In the genomic region with DNA sequence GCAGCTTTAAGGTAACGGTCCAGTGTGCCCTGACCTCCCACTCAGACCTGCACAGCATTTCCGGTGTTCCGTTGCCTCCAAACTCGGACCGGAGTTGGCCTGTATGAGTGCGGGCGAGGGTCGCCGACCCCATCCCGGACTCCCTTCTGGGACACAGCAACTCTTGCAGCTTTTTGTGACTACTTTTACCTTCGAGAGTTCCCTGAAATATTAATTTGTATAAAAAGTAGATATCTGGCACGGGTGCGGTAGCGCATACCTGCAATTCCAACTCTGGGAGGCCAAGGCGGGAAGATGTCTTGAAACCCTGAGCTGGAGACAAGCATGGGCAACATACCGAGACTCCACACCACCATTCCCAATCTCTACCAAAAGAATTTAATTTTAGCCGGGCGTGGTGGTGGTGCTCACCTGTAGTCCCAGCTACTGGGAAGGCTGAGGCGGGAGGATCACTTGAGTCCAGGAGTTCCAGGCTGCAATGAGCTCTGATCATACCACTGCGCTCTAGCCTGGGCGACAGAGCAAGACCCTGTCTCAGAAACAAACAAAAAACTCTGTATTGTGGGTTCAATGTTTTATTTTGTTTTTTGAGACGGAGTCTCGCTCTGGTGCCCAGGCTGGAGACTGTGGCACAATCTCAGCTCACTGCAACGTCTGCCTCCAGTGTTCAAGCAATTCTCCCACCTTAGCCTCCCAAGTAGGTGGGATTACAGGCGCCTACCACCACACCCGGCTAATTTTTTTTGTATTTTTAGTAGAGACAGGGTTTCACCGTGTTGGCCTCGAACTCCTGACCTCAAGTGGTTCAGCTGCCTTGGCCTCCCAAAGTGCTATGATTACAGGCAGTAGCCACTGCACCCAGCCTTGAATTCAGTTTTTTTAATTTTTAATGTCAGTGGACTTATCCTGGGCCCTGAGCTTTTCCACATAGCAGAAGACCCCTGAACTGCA, we compare ENCODE assay signal across 8 cellular contexts. TPM values are rescaled to one million over a fixed set of nuclear protein-coding genes. Genes with fewer than 3 reads are reported as not detected.
DNase-seq lines count a peak whose midpoint lies in the region; ATAC-seq and TF ChIP-seq lines count a peak whose summit lies in the region.

No MANE protein-coding gene starts in this region.

- H3K36me3 ChIP-seq in heart left ventricle (peaks cover 0 to 26% (median 24%) of the 10 kb centered on the region in 9 donors), mucosa of stomach (ENCODE audit: control insufficient read depth, insufficient read depth, low read length) (peaks cover 6% of the 10 kb centered on the region), upper lobe of right lung (peaks cover 24% of the 10 kb centered on the region), MM.1S (replicated peaks; ENCODE audit: insufficient read depth, low read length) (peaks cover 11% of the 10 kb centered on the region; the same call in 1 of the 2 replicates)

- H3K4me1 ChIP-seq in heart left ventricle = peaks cover 0 to 34% (median 15%) of the 10 kb centered on the region in 12 donors
- H3K4me1 ChIP-seq in mucosa of stomach (ENCODE audit: control insufficient read depth, insufficient read depth, low read length) = peaks cover 17% of the 10 kb centered on the region
- H3K4me1 ChIP-seq in upper lobe of right lung = peaks cover 24% of the 10 kb centered on the region
- H3K4me1 ChIP-seq in MM.1S (ENCODE audit: low read length) = 0 out of 2 replicates have a peak, but pooled peaks cover 12% of the 10 kb centered on the region

- peak overlapping the region; percentile 96 for H3K27ac Mint-ChIP-seq in MCF 10A (ENCODE audit: low read depth, unreplicated experiment)

- H3K79me2 ChIP-seq in MM.1S (ENCODE audit: low read length) = peaks cover 35% of the 10 kb centered on the region

- TF ChIP-seq CTCF in heart left ventricle (IDR thresholded peaks at IDR 0.05) (no peak), MCF 10A (IDR thresholded peaks at IDR 0.05; ENCODE audit: unreplicated experiment) (no peak), upper lobe of right lung (IDR thresholded peaks at IDR 0.05) (no peak), MM.1S (IDR thresholded peaks at IDR 0.05; ENCODE audit: low read length) (no peak)

- no peak overlapping the region for H3K9ac ChIP-seq in mucosa of stomach (ENCODE audit: low read length)
- H3K9ac ChIP-seq in MM.1S (ENCODE audit: low read length) = no peak overlapping the region

- no peak overlapping the region for H3K4me2 ChIP-seq in MM.1S (ENCODE audit: low read depth, low read length)

- peak overlapping the region; percentile 95 for H3K4me3 Mint-ChIP-seq in MCF 10A (ENCODE audit: unreplicated experiment)

- POLR2A ChIA-PET in MCF 10A (lab: Yijun Ruan, JAX) = interaction anchor here (0.6 to 5.2 kb wide), 16 partner anchors 8 to 624 kb away, joined by 3 to 27 read pairs (median 4); partner anchors contain the start of genes FBXO24, GNB2, LRCH4 and MEPCE

- no peaks in the 10 kb centered on the region for H3K9me3 Mint-ChIP-seq in MCF 10A (ENCODE audit: unreplicated experiment)

- no peak overlapping the region for H2AFZ ChIP-seq in MM.1S (ENCODE audit: low read length)

- H3K27ac ChIP-seq in heart left ventricle (peak overlapping the region in 9 of 12 donors; percentile 92 to 99 (median 96)), upper lobe of right lung (peak overlapping the region; percentile 93), MM.1S (ENCODE audit: low read length) (no peak overlapping the region)

- H4K20me1 ChIP-seq in MM.1S (ENCODE audit: insufficient read depth, low read length) = no peaks in the 10 kb centered on the region

- H3K4me1 Mint-ChIP-seq in MCF 10A (ENCODE audit: insufficient read depth, unreplicated experiment) = peaks cover 24% of the 10 kb centered on the region

- ATAC-seq in heart left ventricle = no peak
- ATAC-seq in Right ventricle myocardium inferior = no peak
- no peak for ATAC-seq in upper lobe of right lung
- no peak for ATAC-seq in GM21447 (IDR thresholded peaks at IDR 0.05; ENCODE audit: unreplicated experiment)
- no peak for ATAC-seq in HG02759 (IDR thresholded peaks at IDR 0.05; ENCODE audit: unreplicated experiment)

- H3K9me3 ChIP-seq in heart left ventricle (no peaks in the 10 kb centered on the region), mucosa of stomach (ENCODE audit: control insufficient read depth, low read length) (no peaks in the 10 kb centered on the region), upper lobe of right lung (no peaks in the 10 kb centered on the region), MM.1S (replicated peaks; ENCODE audit: insufficient read depth, low read length) (no peaks in the 10 kb centered on the region)

- intact Hi-C loops in heart left ventricle (cut with DNase I) (no loop called here), Right ventricle myocardium inferior (cut with DNase I) (no loop called here), MCF 10A (cut with micrococcal nuclease) (no loop called here), upper lobe of right lung (cut with DNase I) (no loop called here)

- no peaks in the 10 kb centered on the region for H3K9me2 ChIP-seq in MM.1S (replicated peaks; ENCODE audit: insufficient read depth, low read length)

- peaks cover 40% of the 10 kb centered on the region for H3K36me3 Mint-ChIP-seq in MCF 10A (ENCODE audit: insufficient read depth, unreplicated experiment)

- DNase-seq in heart left ventricle (peak in 1 of 5 donors; percentile 19), Right ventricle myocardium inferior (ENCODE audit: missing footprints) (no peak), MCF 10A (ENCODE audit: unreplicated experiment) (no peak), upper lobe of right lung (no peak), MM.1S (no peak)

- peaks cover 28% of the 10 kb centered on the region for H3F3A ChIP-seq in MM.1S (ENCODE audit: insufficient read depth, low read length)

- CTCF ChIA-PET in MCF 10A (lab: Yijun Ruan, JAX) = interaction anchor here (0.6 to 2.2 kb wide), 8 partner anchors 13 to 918 kb away, joined by 3 to 10 read pairs (median 3); partner anchors contain the start of gene SLC12A9

- WGBS in heart left ventricle, 4 donors = 90 to 92% (median 91%) methylated on average over 27 to 28 of the region's 28 CpGs

- BruUV-seq in MCF 10A (replicated peaks; lab: Mats Ljungman, UMichigan) = no TSS peak

- no peaks in the 10 kb centered on the region for H3K27me3 ChIP-seq in heart left ventricle
- no peaks in the 10 kb centered on the region for H3K27me3 ChIP-seq in mucosa of stomach (ENCODE audit: control insufficient read depth, insufficient read depth, low read length)
- no peaks in the 10 kb centered on the region for H3K27me3 ChIP-seq in upper lobe of right lung
- H3K27me3 ChIP-seq in MM.1S (replicated peaks; ENCODE audit: insufficient read depth, low read length) = no peaks in the 10 kb centered on the region

- no peak for TF ChIP-seq POLR2A in heart left ventricle (IDR thresholded peaks at IDR 0.05)

- H3K4me3 ChIP-seq in heart left ventricle = peak overlapping the region in 6 of 12 donors; percentile 69 to 98 (median 84)
- H3K4me3 ChIP-seq in mucosa of stomach (ENCODE audit: low read length) = peak overlapping the region; percentile 50
- H3K4me3 ChIP-seq in upper lobe of right lung = peak overlapping the region; percentile 82
- H3K4me3 ChIP-seq in MM.1S (ENCODE audit: low read length) = no peak overlapping the region

- no peaks in the 10 kb centered on the region for H3K27me3 Mint-ChIP-seq in MCF 10A (ENCODE audit: insufficient read depth, unreplicated experiment)

RNA-seq across cellular contexts. Expression of gene PPP1R35, which starts 1.1 kb away (rescaled TPM):
- 10 to 100 TPM in 8 of 9 donors, 1 to 10 TPM in 1; 9.6 to 26.8 (median 12.4) TPM for total RNA-seq in heart left ventricle
- 10 to 100 TPM; 17.7 to 28.4 TPM for polyA plus RNA-seq in heart left ventricle
- 12.4 TPM for total RNA-seq in Right ventricle myocardium inferior
- total RNA-seq in MCF 10A (2022) = 38.5 and 45.3 TPM in 2 replicates
- total RNA-seq in upper lobe of right lung = 24.7 TPM

RNA-seq across cellular contexts. Expression of gene MEPCE, which starts 7.8 kb away (rescaled TPM):
- 10 to 100 TPM; 15.8 to 30.3 (median 21.5) TPM for total RNA-seq in heart left ventricle
- 10 to 100 TPM; 14.6 to 24.5 TPM for polyA plus RNA-seq in heart left ventricle
- 24.9 TPM for total RNA-seq in Right ventricle myocardium inferior
- 42.8 and 59.9 TPM in 2 replicates for total RNA-seq in MCF 10A (2022)
- total RNA-seq in upper lobe of right lung = 36.3 TPM

RNA-seq across cellular contexts. Expression of gene ZCWPW1, which starts 8.9 kb away (rescaled TPM):
- total RNA-seq in heart left ventricle (1 to 10 TPM; 2.8 to 6.2 (median 3.7) TPM), Right ventricle myocardium inferior (4.4 TPM), MCF 10A (2022) (6.5 and 8.5 TPM in 2 replicates), upper lobe of right lung (4.8 TPM)
- polyA plus RNA-seq in heart left ventricle = 1 to 10 TPM; 5.1 to 6.4 TPM

RNA-seq across cellular contexts. Expression of gene SPACDR, which starts 26.6 kb away (rescaled TPM):
- under 1 TPM in 5 of 9 donors, not detected in 4; 0.27 to 0.77 (median 0.39) TPM for total RNA-seq in heart left ventricle
- under 1 TPM; 0.61 to 0.78 TPM for polyA plus RNA-seq in heart left ventricle
- 0.35 TPM for total RNA-seq in Right ventricle myocardium inferior
- 0.49 and 0.74 TPM in 2 replicates for total RNA-seq in MCF 10A (2022)
- 1.8 TPM for total RNA-seq in upper lobe of right lung

RNA-seq across cellular contexts. Expression of gene TSC22D4, which starts 41.6 kb away (rescaled TPM):
- total RNA-seq in heart left ventricle (10 to 100 TPM; 41.8 to 55.5 (median 49.0) TPM), Right ventricle myocardium inferior (50.3 TPM), MCF 10A (2022) (36.0 and 43.8 TPM in 2 replicates), upper lobe of right lung (51.8 TPM)
- polyA plus RNA-seq in heart left ventricle = 10 to 100 TPM; 42.2 to 47.0 TPM
